In genomic region chr12:132809391-132809790, GRCh38 we compare ENCODE assay signal across 8 cellular contexts. TPM values are rescaled to one million over a fixed set of nuclear protein-coding genes. Genes with fewer than 3 reads are reported as not detected.
DNase-seq lines count a peak whose midpoint lies in the region; ATAC-seq and TF ChIP-seq lines count a peak whose summit lies in the region.
"Not testable (repeated sequence)": the region's sequence is repeated elsewhere in the genome, so short reads cannot be mapped to it uniquely, and the experiment has no call there.

No MANE protein-coding gene starts in this region.

- not testable (repeated sequence) for H3K9me3 Mint-ChIP-seq in activated CD4-positive, alpha-beta memory T cell treated with anti-CD3 and anti-CD28 coated beads, Interleukin-2, amount 10 ng/mL, durations not matched to agents 7 days and 5 days

- WGBS in heart right ventricle, 2 donors: 67% methylated on average over 12 to 13 of the region's 13 CpGs

- CTCF ChIA-PET in PC-3 (lab: Charles Lee); activated CD4-positive, alpha-beta memory T cell treated with anti-CD3 and anti-CD28 coated beads, Interleukin-2, amount 10 ng/mL, durations not matched to agents 7 days and 5 days (lab: Charles Lee): not testable (repeated sequence)

- peaks cover 24% of the 10 kb centered on the region for H4K20me1 ChIP-seq in PC-3 (ENCODE audit: low read length)
- H4K20me1 ChIP-seq in osteoblast (ENCODE audit: insufficient read depth, low read length): peaks cover 66% of the 10 kb centered on the region

- H3K4me3 ChIP-seq in HL-60 (replicated peaks; ENCODE audit: insufficient read depth, low read length); PC-3 (ENCODE audit: low read length); choroid plexus epithelial cell (ENCODE audit: low read depth, low read length); heart right ventricle; osteoblast (ENCODE audit: insufficient read depth, low read length); upper lobe of right lung: not testable (repeated sequence)

- H3K4me3 Mint-ChIP-seq in activated CD4-positive, alpha-beta memory T cell treated with anti-CD3 and anti-CD28 coated beads, Interleukin-2, amount 10 ng/mL, durations not matched to agents 7 days and 5 days: not testable (repeated sequence)

- not testable (repeated sequence) for H3K27me3 Mint-ChIP-seq in activated CD4-positive, alpha-beta memory T cell treated with anti-CD3 and anti-CD28 coated beads, Interleukin-2, amount 10 ng/mL, durations not matched to agents 7 days and 5 days

- not testable (repeated sequence) for BruUV-seq in PC-3 (replicated peaks; lab: Mats Ljungman, UMichigan)

- not testable (repeated sequence) for H3K27ac Mint-ChIP-seq in activated CD4-positive, alpha-beta memory T cell treated with anti-CD3 and anti-CD28 coated beads, Interleukin-2, amount 10 ng/mL, durations not matched to agents 7 days and 5 days

- H3K36me3 ChIP-seq in PC-3 (ENCODE audit: low read depth, low read length) (peaks cover 58% of the 10 kb centered on the region), heart right ventricle (peaks cover 0 to 94% (median 39%) of the 10 kb centered on the region in 9 donors), osteoblast (ENCODE audit: insufficient read depth, low read length) (peaks cover 81% of the 10 kb centered on the region), upper lobe of right lung (peaks cover 87% of the 10 kb centered on the region)

- H2AFZ ChIP-seq in PC-3 (ENCODE audit: low read length); osteoblast (ENCODE audit: low read length): not testable (repeated sequence)

- not testable (repeated sequence) for H3K4me1 ChIP-seq in PC-3 (ENCODE audit: insufficient read depth, low read length); heart right ventricle; upper lobe of right lung
- H3K4me1 ChIP-seq in osteoblast (ENCODE audit: insufficient read depth, low read length): peaks cover 23% of the 10 kb centered on the region

- TF ChIP-seq CTCF in HL-60 (IDR thresholded peaks at IDR 0.05; ENCODE audit: insufficient read depth, low read length) (peak; percentile 9), choroid plexus epithelial cell (conservative IDR thresholded peaks at IDR 0.05; ENCODE audit: low read depth, low read length) (peak; percentile 55), heart right ventricle (IDR thresholded peaks at IDR 0.05) (peak in 7 of 9 donors; percentile 25 to 43 (median 35)), osteoblast (IDR thresholded peaks at IDR 0.05; ENCODE audit: extremely low read depth, low read depth, low read length) (peak; percentile 17), upper lobe of right lung (IDR thresholded peaks at IDR 0.05) (peak; percentile 27)
- not testable (repeated sequence) for TF ChIP-seq CTCF in PC-3 (conservative IDR thresholded peaks at IDR 0.05; ENCODE audit: low read depth, low read length)

- ATAC-seq in PC-3: peak; percentile 12; the same call in 1 of the 2 replicates
- not testable (repeated sequence) for ATAC-seq in heart right ventricle, upper lobe of right lung

- H3K9me2 ChIP-seq in PC-3 (replicated peaks; ENCODE audit: low read length): not testable (repeated sequence)

- intact Hi-C loops in PC-3 (cut with micrococcal nuclease); heart right ventricle (cut with DNase I); upper lobe of right lung (cut with DNase I): not testable (repeated sequence)

- H3K36me3 Mint-ChIP-seq in activated CD4-positive, alpha-beta memory T cell treated with anti-CD3 and anti-CD28 coated beads, Interleukin-2, amount 10 ng/mL, durations not matched to agents 7 days and 5 days (ENCODE audit: low read depth): peaks cover 58% of the 10 kb centered on the region

- POLR2A ChIA-PET in PC-3 (lab: Charles Lee; ENCODE audit: unreplicated experiment); activated CD4-positive, alpha-beta memory T cell treated with anti-CD3 and anti-CD28 coated beads, Interleukin-2, amount 10 ng/mL, durations not matched to agents 7 days and 5 days (lab: Charles Lee): not testable (repeated sequence)

- H3K27me3 ChIP-seq in HL-60 (ENCODE audit: insufficient read depth, poor library complexity, severe bottlenecking); PC-3 (ENCODE audit: low read length); heart right ventricle; osteoblast (ENCODE audit: insufficient read depth, low read length); upper lobe of right lung: not testable (repeated sequence)

- H3F3A ChIP-seq in PC-3 (ENCODE audit: low read length, unreplicated experiment): not testable (repeated sequence)

- DNase-seq in DMS53 (lab: John Stamatoyannopoulos, UW) (peak; percentile 50), HL-60 (ENCODE audit: low read depth in 1 of 2, low spot score in 1 of 2) (peak in 1 of 2 experiments; percentile 49), PC-3 (peak; percentile 52), choroid plexus epithelial cell (ENCODE audit: low read depth) (peak; percentile 48), heart right ventricle (peak in 1 of 2 donors; percentile 47), osteoblast (ENCODE audit: insufficient read length, low spot score, missing footprints) (peak; percentile 35)
- peak; percentile 30 for DNase-seq in activated CD4-positive, alpha-beta memory T cell treated with anti-CD3 and anti-CD28 coated beads, Interleukin-2, amount 10 ng/mL, durations not matched to agents 7 days and 5 days
- DNase-seq in upper lobe of right lung: not testable (repeated sequence)

- peaks cover 22% of the 10 kb centered on the region for H3K4me1 Mint-ChIP-seq in activated CD4-positive, alpha-beta memory T cell treated with anti-CD3 and anti-CD28 coated beads, Interleukin-2, amount 10 ng/mL, durations not matched to agents 7 days and 5 days

- H3K79me2 ChIP-seq in PC-3 (ENCODE audit: low read length): peaks cover 20% of the 10 kb centered on the region
- peaks cover 53% of the 10 kb centered on the region for H3K79me2 ChIP-seq in osteoblast (ENCODE audit: insufficient read depth, low read length)

- H3K9me3 ChIP-seq in PC-3 (ENCODE audit: low read length); heart right ventricle; osteoblast (ENCODE audit: low read depth, low read length); upper lobe of right lung: not testable (repeated sequence)

- H3K27ac ChIP-seq in HL-60 (replicated peaks); PC-3 (ENCODE audit: low read length); heart right ventricle; osteoblast (ENCODE audit: low read depth, low read length); upper lobe of right lung: not testable (repeated sequence)

- not testable (repeated sequence) for H3K9ac ChIP-seq in PC-3 (ENCODE audit: low read length)

- not testable (repeated sequence) for H3K4me2 ChIP-seq in PC-3 (ENCODE audit: low read length); osteoblast (ENCODE audit: insufficient read depth, low read length)

RNA-seq across cellular contexts. Expression of gene GOLGA3, which starts 19.3 kb away (rescaled TPM):
- total RNA-seq in PC-3 (2014; rRNA removed) (86.9 and 130 TPM in 2 replicates), heart right ventricle (10 to 100 TPM; 27.7 to 46.1 (median 35.7) TPM), osteoblast (102 and 127 TPM in 2 replicates), upper lobe of right lung (65.3 TPM)
- total RNA-seq in activated CD4-positive, alpha-beta memory T cell treated with anti-CD3 and anti-CD28 coated beads, Interleukin-2, amount 10 ng/mL, durations not matched to agents 7 days and 5 days: 10 to 100 TPM; 46.2 to 46.5 TPM
- 10 to 100 TPM; 10.8 to 12.4 TPM for polyA plus RNA-seq in heart right ventricle

RNA-seq across cellular contexts. Expression of gene ANKLE2, which starts 47.8 kb away (rescaled TPM):
- total RNA-seq in PC-3 (2014; rRNA removed) (85.2 and 85.9 TPM in 2 replicates), heart right ventricle (10 to 100 TPM; 23.5 to 39.4 (median 30.5) TPM), osteoblast (79.9 and 86.1 TPM in 2 replicates), upper lobe of right lung (60.2 TPM)
- 10 to 100 TPM; 88.6 to 89.3 TPM for total RNA-seq in activated CD4-positive, alpha-beta memory T cell treated with anti-CD3 and anti-CD28 coated beads, Interleukin-2, amount 10 ng/mL, durations not matched to agents 7 days and 5 days
- 10 to 100 TPM; 17.4 to 23.1 TPM for polyA plus RNA-seq in heart right ventricle
